Comparison of ENCODE assay signal across 8 cellular contexts in the genomic region with DNA sequence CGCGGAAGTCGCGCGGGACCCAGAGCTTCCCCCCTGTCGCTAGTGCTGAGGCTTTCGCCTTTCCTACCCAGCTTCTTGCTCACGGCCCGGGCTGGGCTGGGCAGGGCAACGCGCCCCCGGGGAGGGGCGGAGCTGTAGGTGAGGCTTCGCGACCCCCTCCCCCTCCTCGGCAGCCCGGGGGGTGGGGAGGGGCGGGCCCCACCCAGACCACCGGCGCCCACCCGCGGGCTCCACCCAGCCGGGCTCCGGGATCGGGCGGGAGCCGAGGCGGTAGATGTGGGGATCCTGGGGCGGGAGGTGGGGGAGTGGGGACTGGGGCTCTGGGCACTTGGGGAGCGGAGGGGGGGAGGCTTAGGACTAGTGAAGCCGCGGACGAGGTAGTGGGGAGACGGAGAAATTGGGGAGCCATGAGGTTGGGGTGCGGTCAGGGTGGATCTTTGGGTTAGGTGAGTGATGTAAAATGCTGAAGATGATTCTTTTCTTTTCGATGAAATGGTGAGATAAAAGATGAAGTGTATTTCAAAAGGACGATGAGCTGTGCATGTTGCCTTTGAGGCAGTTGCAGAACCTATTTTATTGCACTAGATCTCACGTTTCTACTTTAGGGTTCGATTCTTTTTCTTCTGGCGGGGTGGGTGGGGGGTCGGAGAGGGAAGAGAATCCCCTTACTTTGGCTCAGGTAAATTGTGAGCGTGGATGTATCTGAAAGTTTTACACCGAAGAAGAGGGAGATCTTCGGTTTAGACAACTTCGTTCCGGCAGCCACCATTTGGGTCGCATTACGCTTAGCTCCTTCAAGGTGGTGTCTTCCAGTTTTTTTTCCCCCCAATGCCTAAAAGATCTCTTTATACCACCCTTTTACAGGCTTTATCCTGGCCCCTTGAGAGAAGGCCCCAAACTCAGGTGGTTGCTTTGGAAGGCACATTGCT.
DNase-seq lines count a peak whose midpoint lies in the region; ATAC-seq lines count a peak whose summit lies in the region.

No MANE protein-coding gene starts in this region.

- H3K27me3 ChIP-seq in NT2/D1 (ENCODE audit: insufficient read depth, insufficient read length) (peaks cover 5% of the 10 kb centered on the region), layer of hippocampus (ENCODE audit: control insufficient read depth, insufficient read depth, low read length) (no peaks in the 10 kb centered on the region)

- H3K4me3 Mint-ChIP-seq in stimulated activated naive B cell treated with anti-CD40 and anti-IgM and Interleukin-4, amounts not matched to agents 10 μg/mL and 1 μg/mL and 100 μg/mL, for 72 hours, result peak overlapping the region; percentile 95 to 99

- no peaks in the 10 kb centered on the region for H3K27me3 Mint-ChIP-seq in stimulated activated naive B cell treated with anti-CD40 and anti-IgM and Interleukin-4, amounts not matched to agents 10 μg/mL and 1 μg/mL and 100 μg/mL, for 72 hours

- H3K36me3 Mint-ChIP-seq in stimulated activated naive B cell treated with anti-CD40 and anti-IgM and Interleukin-4, amounts not matched to agents 10 μg/mL and 1 μg/mL and 100 μg/mL, for 72 hours, result peaks cover 4 to 11% of the 10 kb centered on the region in 2 donors

- no peaks in the 10 kb centered on the region for H3K9me3 ChIP-seq in NT2/D1 (ENCODE audit: insufficient read depth, low read length)

- peak overlapping the region; percentile 62 for H3K4me3 ChIP-seq in NT2/D1 (ENCODE audit: insufficient read length, low read depth)

- ATAC-seq in HG02885 (IDR thresholded peaks at IDR 0.05; ENCODE audit: poor library complexity, unreplicated experiment), result peak; percentile 53
- ATAC-seq in stimulated activated naive B cell treated with anti-CD40 and anti-IgM and Interleukin-4, amounts not matched to agents 10 μg/mL and 1 μg/mL and 100 μg/mL, for 72 hours (replicated peaks), result peak; percentile 68 to 76
- ATAC-seq in HG03378 (IDR thresholded peaks at IDR 0.05; ENCODE audit: unreplicated experiment), result no peak

- peak overlapping the region; percentile 78 for H3K27ac ChIP-seq in layer of hippocampus (ENCODE audit: low read depth, low read length)

- H3K9me3 Mint-ChIP-seq in stimulated activated naive B cell treated with anti-CD40 and anti-IgM and Interleukin-4, amounts not matched to agents 10 μg/mL and 1 μg/mL and 100 μg/mL, for 72 hours, result no peaks in the 10 kb centered on the region

- H3K4me1 Mint-ChIP-seq in stimulated activated naive B cell treated with anti-CD40 and anti-IgM and Interleukin-4, amounts not matched to agents 10 μg/mL and 1 μg/mL and 100 μg/mL, for 72 hours, result peaks cover 20 to 46% of the 10 kb centered on the region in 2 donors

- DNase-seq in NCI-H524 (lab: John Stamatoyannopoulos, UW) (peak; percentile 39 to 67), NCI-H524 treated with DMSO at 0.1 percent for 48 hours (lab: John Stamatoyannopoulos, UW) (no peak), NT2/D1 (ENCODE audit: low read depth, low spot score) (peak; percentile 47)
- DNase-seq in central memory CD4-positive, alpha-beta T cell, result peak; percentile 40
- no peak for DNase-seq in stimulated activated naive B cell treated with anti-CD40 and anti-IgM and Interleukin-4, amounts not matched to agents 10 μg/mL and 1 μg/mL and 100 μg/mL, for 72 hours

- H3K9ac ChIP-seq in NT2/D1 (ENCODE audit: insufficient read length, low read depth), result peak overlapping the region; percentile 73

- H3K27ac Mint-ChIP-seq in stimulated activated naive B cell treated with anti-CD40 and anti-IgM and Interleukin-4, amounts not matched to agents 10 μg/mL and 1 μg/mL and 100 μg/mL, for 72 hours, result peak overlapping the region; percentile 95

- no peaks in the 10 kb centered on the region for H3K36me3 ChIP-seq in NT2/D1 (ENCODE audit: insufficient read depth, insufficient read length, low read length)

- H3K4me1 ChIP-seq in NT2/D1 (ENCODE audit: insufficient read depth, insufficient read length), result peaks cover 2% of the 10 kb centered on the region

Comparison
In these comparisons a context has a peak if more than half of its experiments do, and no peak if none do; other contexts are left out.
1. DNase-seq: peak in NCI-H524 (2 of 2), NT2/D1 (single experiment) and central memory CD4-positive, alpha-beta T cell (single experiment); none in NCI-H524 treated with DMSO at 0.1 percent for 48 hours (single experiment) and stimulated activated naive B cell treated with anti-CD40 and anti-IgM and Interleukin-4, amounts not matched to agents 10 μg/mL and 1 μg/mL and 100 μg/mL, for 72 hours (single experiment).